In the genomic region with DNA sequence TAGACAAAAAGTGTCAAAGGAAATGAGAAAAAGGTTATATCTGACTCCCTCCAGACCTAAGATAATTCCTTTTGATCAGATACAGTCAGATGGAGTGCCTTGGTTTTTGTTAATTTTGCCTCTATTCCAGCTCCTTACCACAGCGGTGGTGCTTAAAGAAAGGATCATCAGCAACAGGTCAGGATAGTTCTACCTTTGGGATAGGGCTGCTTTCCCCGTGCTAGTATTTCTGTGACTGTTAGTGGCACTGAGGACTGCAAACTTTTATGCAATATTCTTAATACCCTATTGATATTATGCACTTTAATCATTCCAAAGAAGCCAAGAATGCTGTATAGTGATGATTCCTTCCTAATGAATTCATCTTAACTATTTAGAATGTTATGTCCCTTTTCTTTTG, we compare ENCODE assay signal across 1 cellular context.
TF ChIP-seq lines count a peak whose summit lies in the region.

No MANE protein-coding gene starts in this region.

TF ChIP-seq in HepG2, 621 proteins besides CTCF, POLR2A, EP300 and RAD21:
- TF ChIP-seq RBM22 (optimal IDR thresholded peaks at IDR 0.05; ENCODE audit: low read length) (peak; percentile 17), XRCC5 (optimal IDR thresholded peaks at IDR 0.05; ENCODE audit: low read length) (no peak), TBX2 (CRISPR knock-in tag; IDR thresholded peaks at IDR 0.05; ENCODE audit: borderline replicate concordance) (no peak)
